In genomic region chr14:90583916-90584605, GRCh38 we compare ENCODE assay signal across 26 cellular contexts.
"Had no signal": no experiment of that assay in that cellular context is flagged by ENCODE, and none has a peak within 500 bp of the region (broad histone marks: within the 10 kb centered on the region; RNA-seq: fewer than 3 reads in every experiment).

No MANE protein-coding gene starts in this region.

- H3K36me3 Mint-ChIP-seq: naive thymus-derived CD8-positive, alpha-beta T cell; stimulated activated memory B cell treated with anti-CD40 and anti-IgM and Interleukin-4, amounts not matched to agents 10 μg/mL and 1 μg/mL and 100 μg/mL, for 72 hours had no signal

- H3K27me3 Mint-ChIP-seq: naive thymus-derived CD8-positive, alpha-beta T cell; progenitor cell of endocrine pancreas had no signal

- H3K4me1 ChIP-seq: foreskin keratinocyte, left lung, pancreas, transverse colon had no signal

- H3K4me3 ChIP-seq: coronary artery, left lung, lung, mucosa of descending colon, pancreas, spleen, stomach, thoracic aorta, transverse colon had no signal

- ATAC-seq: foreskin keratinocyte; left lung; mucosa of descending colon; naive thymus-derived CD8-positive, alpha-beta T cell; pancreas; sciatic nerve; stimulated activated memory B cell treated with anti-CD40 and anti-IgM and Interleukin-4, amounts not matched to agents 10 μg/mL and 1 μg/mL and 100 μg/mL, for 72 hours had no signal

- H3K27ac ChIP-seq: coronary artery, foreskin keratinocyte, left lung, pancreas, stomach, thoracic aorta, transverse colon had no signal

- H3K9me3 ChIP-seq: left lung, mucosa of descending colon, pancreas, spleen, stomach, thoracic aorta, transverse colon had no signal

- H3K36me3 ChIP-seq: transverse colon had no signal

- H3K27me3 ChIP-seq: foreskin keratinocyte, left lung, pancreas, spleen, stomach, transverse colon had no signal

- H3K27ac Mint-ChIP-seq: endodermal cell; naive thymus-derived CD8-positive, alpha-beta T cell; progenitor cell of endocrine pancreas; stimulated activated memory B cell treated with anti-CD40 and anti-IgM and Interleukin-4, amounts not matched to agents 10 μg/mL and 1 μg/mL and 100 μg/mL, for 72 hours had no signal

- H3K9me3 Mint-ChIP-seq: endodermal cell; naive thymus-derived CD8-positive, alpha-beta T cell; stimulated activated memory B cell treated with anti-CD40 and anti-IgM and Interleukin-4, amounts not matched to agents 10 μg/mL and 1 μg/mL and 100 μg/mL, for 72 hours had no signal

- H3K4me3 Mint-ChIP-seq: endodermal cell; naive thymus-derived CD8-positive, alpha-beta T cell; stimulated activated memory B cell treated with anti-CD40 and anti-IgM and Interleukin-4, amounts not matched to agents 10 μg/mL and 1 μg/mL and 100 μg/mL, for 72 hours had no signal

- H3K4me1 Mint-ChIP-seq: endodermal cell; stimulated activated memory B cell treated with anti-CD40 and anti-IgM and Interleukin-4, amounts not matched to agents 10 μg/mL and 1 μg/mL and 100 μg/mL, for 72 hours had no signal

- DNase-seq: caudate nucleus; effector CD4-positive, alpha-beta T cell; endodermal cell; erythroblast; foreskin keratinocyte; head of caudate nucleus; islet precursor cell; mesenchymal stem cell; mucosa of descending colon; naive thymus-derived CD8-positive, alpha-beta T cell; nucleus accumbens; pancreas; spleen; stimulated activated CD4-positive, alpha-beta T cell treated with anti-CD3 and anti-CD28 coated beads, Interleukin-15, amount 100 ng/mL, for 24 hours; stimulated activated CD4-positive, alpha-beta T cell treated with anti-CD3 and anti-CD28 coated beads, Interleukin-1b, Interleukin-23, amount 100 ng/mL, for 48 hours; stimulated activated CD4-positive, alpha-beta T cell treated with anti-CD3 and anti-CD28 coated beads, Interleukin-4, amount 100 ng/mL, for 24 hours; stomach; substantia nigra; transverse colon had no signal
